In genomic region chr10:48523820-48524758, GRCh38 we compare ENCODE assay signal across 8 cellular contexts.
DNase-seq lines count a peak whose midpoint lies in the region; ATAC-seq, FAIRE-seq and TF ChIP-seq lines count a peak whose summit lies in the region.

No MANE protein-coding gene starts in this region.

- no peak for TF ChIP-seq POLR2A in testis (IDR thresholded peaks at IDR 0.05)

- H2BK20ac ChIP-seq in H9 (ENCODE audit: low read depth, low read length, poor library complexity, severe bottlenecking), result no peak overlapping the region

- no peak for FAIRE-seq in GM19239 (lab: Jason Lieb, UNC)

- no peak overlapping the region for H4K91ac ChIP-seq in H9 (ENCODE audit: insufficient read length, low read depth, low read length)

- no peak overlapping the region for H2BK15ac ChIP-seq in H9 (ENCODE audit: low read depth, low read length)

- H3K79me1 ChIP-seq in H9 (ENCODE audit: insufficient read depth, low read depth, low read length, poor library complexity, severe bottlenecking), result no peaks in the 10 kb centered on the region

- no peak overlapping the region for H3K56ac ChIP-seq in H9 (ENCODE audit: insufficient read length, low read depth, low read length)

- H3K27ac ChIP-seq in H9 (ENCODE audit: insufficient read length, low read depth, low read length) (no peak overlapping the region), ascending aorta (peak overlapping the region in 1 of 2 donors; percentile 28), testis (no peak overlapping the region)

- H3K36me3 ChIP-seq in ascending aorta (no peaks in the 10 kb centered on the region), testis (ENCODE audit: low read depth, missing control alignments) (no peaks in the 10 kb centered on the region)

- no peaks in the 10 kb centered on the region for H4K20me1 ChIP-seq in H9 (ENCODE audit: control insufficient read depth, insufficient read depth, insufficient read length)

- intact Hi-C loops in ascending aorta (cut with DNase I) (loop anchor here (2.0 to 10.0 kb wide), 2 partner anchors 131 to 217 kb away; partner anchors contain the start of gene MAPK8), testis (cut with DNase I; ENCODE audit: low total_unique reads) (no loop called here)

- H3K4ac ChIP-seq in H9 (ENCODE audit: low read depth, low read length), result no peak overlapping the region

- no peak overlapping the region for H3K18ac ChIP-seq in H9 (ENCODE audit: insufficient read length, low read depth, low read length)

- no peak overlapping the region for H3K9ac ChIP-seq in H9 (ENCODE audit: extremely low read depth, insufficient read length, low read length)

- H3K27me3 ChIP-seq in H9 (ENCODE audit: insufficient read depth, low read length) (no peaks in the 10 kb centered on the region), ascending aorta (no peaks in the 10 kb centered on the region), testis (no peaks in the 10 kb centered on the region)

- no peak overlapping the region for H4K8ac ChIP-seq in H9 (replicated peaks; ENCODE audit: insufficient read length, low read depth, low read length)

- H3K79me2 ChIP-seq in H9 (ENCODE audit: insufficient read depth, low read length), result peaks cover 4% of the 10 kb centered on the region; the same call in 1 of the 2 replicates

- peak; percentile 9 to 25 for DNase-seq in AML-193 (lab: John Stamatoyannopoulos, UW)
- DNase-seq in H9, result peak; percentile 61
- DNase-seq in ascending aorta (ENCODE audit: low spot score in 2 of 2), result no peak
- peak; percentile 91 for DNase-seq in iPS-NIHi11 (ENCODE audit: low spot score)
- DNase-seq in testis, result peak; percentile 64
- DNase-seq in activated CD4-positive, alpha-beta T cell treated with anti-CD3 and anti-CD28 coated beads, Interleukin-2, amount 50 U/mL, for 4 hours, result no peak
- no peak for DNase-seq in GM19239 (ENCODE audit: insufficient read length, low spot score)

- no peak overlapping the region for H2AFZ ChIP-seq in H9 (ENCODE audit: low read length)

- H3T11ph ChIP-seq in H9 (ENCODE audit: low read length), result no peak overlapping the region

- H3K27me3 Mint-ChIP-seq in H9 (ENCODE audit: low read depth), result peaks cover 17% of the 10 kb centered on the region

- TF ChIP-seq CTCF in H9 (conservative IDR thresholded peaks at IDR 0.05) (peak; percentile 88), ascending aorta (IDR thresholded peaks at IDR 0.05) (peak; percentile 30 to 50 (median 39)), testis (IDR thresholded peaks at IDR 0.05) (peak; percentile 25 to 81 (median 54))

- H3K23ac ChIP-seq in H9 (ENCODE audit: insufficient read length, low read depth, low read length), result no peak overlapping the region

- peaks cover 35 to 38% of the 10 kb centered on the region in 2 experiments for H3K4me1 Mint-ChIP-seq in H9

- H3K9me3 ChIP-seq in H9 (ENCODE audit: control insufficient read depth, low read depth, low read length) (no peaks in the 10 kb centered on the region), ascending aorta (no peaks in the 10 kb centered on the region), testis (no peaks in the 10 kb centered on the region)

- H2BK12ac ChIP-seq in H9 (ENCODE audit: insufficient read length, low read depth, low read length), result no peak overlapping the region

- H3K9me3 Mint-ChIP-seq in H9, result peaks cover 3 to 6% of the 10 kb centered on the region in 2 experiments; a peak in 2 of 5 replicates

- H3K27ac Mint-ChIP-seq in H9, result no peak overlapping the region

- WGBS in H9 (ENCODE audit: extremely low coverage, insufficient read length, low lambda C conversion rate), result no CpG with 5 or more reads among the region's 93 CpGs
- 10 to 39% methylated on average over 5 to 32 of the region's 93 CpGs for WGBS in testis, 2 donors

- H3K4me3 ChIP-seq in ascending aorta, result peak overlapping the region; percentile 54 to 71
- H3K4me3 ChIP-seq in testis, result peak overlapping the region; percentile 49 to 55

- no peak for ATAC-seq in HG02852 (IDR thresholded peaks at IDR 0.05; ENCODE audit: unreplicated experiment)

- H3K23me2 ChIP-seq in H9 (ENCODE audit: insufficient read length, low read depth, low read length, poor library complexity, severe bottlenecking), result peaks cover 6% of the 10 kb centered on the region

- H3K4me1 ChIP-seq in H9 (ENCODE audit: insufficient read depth, low read length) (no peaks in the 10 kb centered on the region), ascending aorta (peaks cover 0 to 15% of the 10 kb centered on the region in 2 donors), testis (no peaks in the 10 kb centered on the region)

- H2AK5ac ChIP-seq in H9 (ENCODE audit: insufficient read length, low read length), result no peak overlapping the region

- H3K4me2 ChIP-seq in H9 (ENCODE audit: insufficient read depth, insufficient read length, low read length), result peak overlapping the region; percentile 44

- no peak overlapping the region for H4K5ac ChIP-seq in H9 (ENCODE audit: insufficient read length, low read depth, low read length)

- peak overlapping the region; percentile 57 to 74 for H3K4me3 Mint-ChIP-seq in H9

- H3K14ac ChIP-seq in H9 (ENCODE audit: insufficient read depth, low read length), result no peak overlapping the region; the same call in 1 of the 2 replicates

- no peak overlapping the region for H2BK120ac ChIP-seq in H9 (ENCODE audit: low read depth, low read length, poor library complexity, severe bottlenecking)

- no peak overlapping the region for H2BK5ac ChIP-seq in H9 (ENCODE audit: insufficient read length, low read length)

- peaks cover 0 to 3% (median 0%) of the 10 kb centered on the region in 3 experiments; a peak in 1 of 7 replicates for H3K36me3 Mint-ChIP-seq in H9 (ENCODE audit: insufficient read depth in 1 of 3, low read depth in 3 of 3)

Comparison
In these comparisons a context has a peak if more than half of its experiments do, and no peak if none do; other contexts are left out.
1. DNase-seq: peak in AML-193 (2 of 2), H9 (single experiment), iPS-NIHi11 (single experiment) and testis (single experiment); none in ascending aorta (0 of 2), activated CD4-positive, alpha-beta T cell treated with anti-CD3 and anti-CD28 coated beads, Interleukin-2, amount 50 U/mL, for 4 hours (0 of 2) and GM19239 (single experiment).
2. Peak in every context shown above with its lines, with median percentiles within 50 percentile points of each other: CTCF ChIP-seq.